In the genomic region with DNA sequence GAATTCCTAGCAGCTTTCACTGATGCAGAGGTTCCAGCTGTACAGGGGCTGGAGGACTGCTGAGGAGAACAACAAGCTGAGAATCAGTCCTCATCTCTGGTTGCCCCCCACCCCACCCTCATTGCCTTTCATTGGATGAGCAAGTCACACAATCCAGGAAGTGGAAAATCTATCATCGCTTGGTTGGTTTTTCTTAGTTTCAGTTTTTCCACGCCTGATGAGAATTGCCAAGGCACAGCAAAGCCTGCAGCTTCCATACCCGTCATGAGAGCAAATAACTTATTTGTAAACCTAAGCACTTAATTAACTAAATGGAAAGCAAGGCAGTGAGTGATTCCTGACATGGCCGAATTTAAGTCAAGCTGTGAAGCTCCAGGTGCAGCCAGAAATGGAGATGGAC, we compare ENCODE assay signal across 8 cellular contexts. TPM values are rescaled to one million over a fixed set of nuclear protein-coding genes. Genes with fewer than 3 reads are reported as not detected.
DNase-seq lines count a peak whose midpoint lies in the region; ATAC-seq and TF ChIP-seq lines count a peak whose summit lies in the region.

No MANE protein-coding gene starts in this region.

- H3K4me1 ChIP-seq in left ventricle myocardium inferior, result no peaks in the 10 kb centered on the region

- H3K27ac ChIP-seq in left ventricle myocardium inferior (replicated peaks), result no peak overlapping the region

- CTCF ChIA-PET in activated CD8-positive, alpha-beta T cell treated with anti-CD3 and anti-CD28 coated beads, Interleukin-2, amount 10 ng/mL, durations not matched to agents 7 days and 5 days (lab: Charles Lee), result interaction anchor here (0.7 to 1.9 kb wide), 5 partner anchors 30 to 348 kb away, joined by 3 to 6 read pairs (median 4); no protein-coding TSS in a partner anchor

- H3K4me3 ChIP-seq in Jurkat, Clone E6-1 (ENCODE audit: low read length), result no peak overlapping the region; the same call in 1 of the 2 replicates
- peak overlapping the region; percentile 43 for H3K4me3 ChIP-seq in left ventricle myocardium inferior

- H3K27ac Mint-ChIP-seq in activated CD8-positive, alpha-beta T cell treated with anti-CD3 and anti-CD28 coated beads, Interleukin-2, amount 10 ng/mL, durations not matched to agents 7 days and 5 days, result peak overlapping the region; percentile 90

- intact Hi-C loops in left ventricle myocardium inferior (cut with micrococcal nuclease), result no loop called here

- no peaks in the 10 kb centered on the region for H3K36me3 ChIP-seq in left ventricle myocardium inferior

- TF ChIP-seq CTCF in left ventricle myocardium inferior (IDR thresholded peaks at IDR 0.05; ENCODE audit: borderline replicate concordance) (no peak), GM10266 (IDR thresholded peaks at IDR 0.05; ENCODE audit: control insufficient read depth, insufficient read depth, low read depth, missing control alignments) (no peak)

- no peaks in the 10 kb centered on the region for H3K9me3 Mint-ChIP-seq in activated CD8-positive, alpha-beta T cell treated with anti-CD3 and anti-CD28 coated beads, Interleukin-2, amount 10 ng/mL, durations not matched to agents 7 days and 5 days (ENCODE audit: insufficient read depth)

- POLR2A ChIA-PET in activated CD8-positive, alpha-beta T cell treated with anti-CD3 and anti-CD28 coated beads, Interleukin-2, amount 10 ng/mL, durations not matched to agents 7 days and 5 days (lab: Charles Lee), result interaction anchor here (0.7 to 2.1 kb wide), 5 partner anchors 8 to 107 kb away, joined by 3 to 8 read pairs (median 3); no protein-coding TSS in a partner anchor

- H3K36me3 Mint-ChIP-seq in activated CD8-positive, alpha-beta T cell treated with anti-CD3 and anti-CD28 coated beads, Interleukin-2, amount 10 ng/mL, durations not matched to agents 7 days and 5 days (ENCODE audit: low read depth), result peaks cover 6% of the 10 kb centered on the region

- H3K4me3 Mint-ChIP-seq in activated CD8-positive, alpha-beta T cell treated with anti-CD3 and anti-CD28 coated beads, Interleukin-2, amount 10 ng/mL, durations not matched to agents 7 days and 5 days, result peak overlapping the region; percentile 84

- H3K27me3 ChIP-seq in left ventricle myocardium inferior (ENCODE audit: low read depth), result no peaks in the 10 kb centered on the region

- peak; percentile 89 for ATAC-seq in activated CD8-positive, alpha-beta T cell treated with anti-CD3 and anti-CD28 coated beads, Interleukin-2, amount 10 ng/mL, durations not matched to agents 7 days and 5 days
- ATAC-seq in GM18909 (IDR thresholded peaks at IDR 0.05; ENCODE audit: poor library complexity, unreplicated experiment), result no peak
- no peak for ATAC-seq in GM21529 (IDR thresholded peaks at IDR 0.05; ENCODE audit: unreplicated experiment)

- DNase-seq in Jurkat, Clone E6-1 (ENCODE audit: low read depth, low spot score), result peak; percentile 39
- peak; percentile 69 for DNase-seq in activated CD8-positive, alpha-beta T cell treated with anti-CD3 and anti-CD28 coated beads, Interleukin-2, amount 10 ng/mL, durations not matched to agents 7 days and 5 days
- DNase-seq in left ventricle myocardium inferior (no peak), GM10266 (ENCODE audit: extremely low spot score) (no peak)
- peak; percentile 28 to 31 for DNase-seq in stimulated activated CD8-positive, alpha-beta memory T cell treated with anti-CD3 and anti-CD28 coated beads, Interleukin-7, amount 100 ng/mL, for 4 hours (ENCODE audit: low read depth in 2 of 2)
- DNase-seq in activated CD4-positive, CD25-positive, alpha-beta regulatory T cell (lab: John Stamatoyannopoulos, UW), result no peak

- H3K9me3 ChIP-seq in left ventricle myocardium inferior (replicated peaks), result no peaks in the 10 kb centered on the region

- H3K4me1 Mint-ChIP-seq in activated CD8-positive, alpha-beta T cell treated with anti-CD3 and anti-CD28 coated beads, Interleukin-2, amount 10 ng/mL, durations not matched to agents 7 days and 5 days (ENCODE audit: low read depth), result peaks cover 25% of the 10 kb centered on the region

- no peaks in the 10 kb centered on the region for H3K27me3 Mint-ChIP-seq in activated CD8-positive, alpha-beta T cell treated with anti-CD3 and anti-CD28 coated beads, Interleukin-2, amount 10 ng/mL, durations not matched to agents 7 days and 5 days (ENCODE audit: low read depth)

RNA-seq across cellular contexts. Expression of a gene that starts 21.4 kb away (rescaled TPM):
- not detected for polyA plus RNA-seq in Jurkat, Clone E6-1 (2012; ENCODE audit: insufficient read depth, insufficient read length)
- 1 to 10 TPM; 4.1 to 4.4 TPM for total RNA-seq in activated CD8-positive, alpha-beta T cell treated with anti-CD3 and anti-CD28 coated beads, Interleukin-2, amount 10 ng/mL, durations not matched to agents 7 days and 5 days
- 1.5 TPM for total RNA-seq in left ventricle myocardium inferior

Comparison
In these comparisons a context has a peak if more than half of its experiments do, and no peak if none do; other contexts are left out.
1. DNase-seq: peak in Jurkat, Clone E6-1 (single experiment), activated CD8-positive, alpha-beta T cell treated with anti-CD3 and anti-CD28 coated beads, Interleukin-2, amount 10 ng/mL, durations not matched to agents 7 days and 5 days (single experiment) and stimulated activated CD8-positive, alpha-beta memory T cell treated with anti-CD3 and anti-CD28 coated beads, Interleukin-7, amount 100 ng/mL, for 4 hours (2 of 2); none in left ventricle myocardium inferior (single experiment), GM10266 (single experiment) and activated CD4-positive, CD25-positive, alpha-beta regulatory T cell (0 of 4).